ENCODE assay signal across 34 cellular contexts in the genomic region with DNA sequence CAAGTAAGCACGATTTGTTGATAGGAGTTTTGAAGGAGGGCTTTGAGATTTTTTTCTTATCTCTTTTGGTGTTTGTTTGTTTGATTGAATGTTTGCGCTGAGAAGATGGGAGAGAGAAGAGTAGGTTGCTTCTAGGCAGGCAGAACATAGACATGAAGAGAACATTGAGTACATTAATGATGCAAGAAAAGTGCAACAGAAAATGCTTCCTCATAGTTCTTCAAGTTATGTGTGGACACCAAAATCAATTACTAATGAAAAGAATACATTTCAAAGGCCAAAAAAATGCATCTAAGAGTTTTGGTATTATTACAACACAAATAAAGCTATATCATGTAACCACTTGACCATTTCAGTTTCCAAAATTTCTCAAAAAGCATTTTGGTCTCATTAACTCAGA.
"Had no signal": no experiment of that assay in that cellular context is flagged by ENCODE, and none has a peak within 500 bp of the region (broad histone marks: within the 10 kb centered on the region; RNA-seq: fewer than 3 reads in every experiment).

No MANE protein-coding gene starts in this region.

- H3K4me3 ChIP-seq: MG63 had no signal

- H3K36me3 ChIP-seq: MG63 had no signal

- H3K27ac ChIP-seq: KMS-11 had no signal

- H3K9ac ChIP-seq: KMS-11 had no signal

- H3K9me3 ChIP-seq: MG63 had no signal

- H3K27me3 ChIP-seq: MG63 had no signal

- DNase-seq: Karpas-422, Kasumi-1, MG63, MM.1S, MV-4-11, NCI-H1048, NCI-H1092, NCI-H1092 treated with DMSO at 0.1 percent for 48 hours, NCI-H1105, NCI-H1105 treated with DMSO at 0.1 percent for 48 hours, NCI-H1417, NCI-H1417 treated with DMSO at 0.1 percent for 48 hours, NCI-H1436, NCI-H1436 treated with DMSO at 0.1 percent for 48 hours, NCI-H146, NCI-H1694, NCI-H1694 treated with DMSO at 0.1 percent for 48 hours, NCI-H187, NCI-H187 treated with DMSO at 0.1 percent for 48 hours, NCI-H1930, NCI-H2029, NCI-H2029 treated with DMSO at 0.1 percent for 48 hours, NCI-H2081, NCI-H2081 treated with DMSO at 0.1 percent for 48 hours, NCI-H2107, NCI-H2171, NCI-H2171 treated with DMSO at 0.1 percent for 48 hours, NCI-H2227 treated with DMSO at 0.1 percent for 48 hours, NCI-H226, NCI-H345, NCI-H446, NCI-H446 treated with DMSO at 0.1 percent for 48 hours, NCI-H510A had no signal
